In genomic region chr1:167669209-167670139, GRCh38 we compare ENCODE assay signal across 12 cellular contexts. TPM values are rescaled to one million over a fixed set of nuclear protein-coding genes. Genes with fewer than 3 reads are reported as not detected.
A peak's percentile ranks its signal among the peaks of the same experiment; 100 is the strongest.
DNase-seq lines count a peak whose midpoint lies in the region; ATAC-seq and TF ChIP-seq lines count a peak whose summit lies in the region.
"Had no signal": no experiment of that assay in that cellular context is flagged by ENCODE, and none has a peak within 500 bp of the region (broad histone marks: within the 10 kb centered on the region; RNA-seq: fewer than 3 reads in every experiment).

No MANE protein-coding gene starts in this region.

- no peak for TF ChIP-seq CTCF in GM12865 (IDR thresholded peaks at IDR 0.05; ENCODE audit: insufficient read depth, low read depth, low read length, missing control alignments)

- intact Hi-C loops in left cardiac atrium (cut with DNase I) = no loop called here

- DNase-seq in GM12865 (ENCODE audit: low read depth) (peak; percentile 76), left cardiac atrium (no peak), iPS-NIHi7 (ENCODE audit: extremely low spot score) (no peak), nucleus accumbens (lab: John Stamatoyannopoulos, UW) (no peak), NCI-H1048 (lab: John Stamatoyannopoulos, UW) (no peak), mucosa of gallbladder (ENCODE audit: low spot score) (no peak)
- DNase-seq: GDM1, hippocampal formation, KBM-7 had no signal

- ATAC-seq in GM21367 (IDR thresholded peaks at IDR 0.05; ENCODE audit: unreplicated experiment) = peak; percentile 49
- peak; percentile 37 for ATAC-seq in HG03520 (IDR thresholded peaks at IDR 0.05; ENCODE audit: unreplicated experiment)
- ATAC-seq in left cardiac atrium = peak; percentile 55 to 62
- ATAC-seq: sciatic nerve had no signal

- no peak overlapping the region for H3K4me3 ChIP-seq in GM12865 (ENCODE audit: low read depth, low read length)

RNA-seq across cellular contexts. Expression of gene RCSD1, which starts 39.4 kb away (rescaled TPM):
- total RNA-seq in left cardiac atrium = 10 to 100 TPM; 33.6 to 38.7 TPM
- total RNA-seq in mucosa of gallbladder = 18.4 TPM

RNA-seq across cellular contexts. Expression of gene MPZL1, which starts 52.3 kb away (rescaled TPM):
- total RNA-seq in left cardiac atrium (10 to 100 TPM; 66.7 to 69.7 TPM), mucosa of gallbladder (137 TPM)
